ENCODE assay signal across 4 cellular contexts in genomic region chr17:7469843-7470242, GRCh38. TPM values are rescaled to one million over a fixed set of nuclear protein-coding genes. Genes with fewer than 3 reads are reported as not detected.
"Had no signal": no experiment of that assay in that cellular context is flagged by ENCODE, and none has a peak within 500 bp of the region (broad histone marks: within the 10 kb centered on the region; RNA-seq: fewer than 3 reads in every experiment).

No MANE protein-coding gene starts in this region.

RNA-seq across cellular contexts. Expression of gene SLC35G6, which starts 11.4 kb away (rescaled TPM):
- total RNA-seq: GM23248, H4, H7 had no signal
- polyA plus RNA-seq: IgD-negative memory B cell had no signal

RNA-seq across cellular contexts. Expression of gene FGF11, which starts 30.5 kb away (rescaled TPM):
- total RNA-seq: GM23248, H4 had no signal
- polyA plus RNA-seq: IgD-negative memory B cell had no signal
